Comparison of ENCODE assay signal across 8 cellular contexts in the genomic region with DNA sequence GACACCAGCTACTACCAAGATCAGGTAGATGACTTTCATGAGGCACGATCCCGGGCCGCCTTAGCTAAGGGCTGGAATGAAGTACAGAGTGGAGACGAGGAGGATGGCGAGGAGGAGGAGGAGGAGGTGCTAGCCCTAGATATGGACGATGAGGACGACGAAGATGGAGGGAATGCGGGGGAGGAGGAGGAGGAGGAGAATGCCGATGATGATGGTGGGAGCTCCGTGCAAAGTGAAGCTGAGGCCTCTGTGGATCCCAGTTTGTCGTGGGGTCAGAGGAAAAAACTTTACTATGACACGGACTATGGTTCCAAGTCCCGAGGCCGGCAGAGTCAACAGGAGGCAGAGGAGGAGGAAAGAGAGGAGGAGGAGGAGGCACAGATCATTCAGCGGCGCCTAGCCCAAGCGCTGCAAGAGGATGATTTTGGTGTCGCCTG. TPM values are rescaled to one million over a fixed set of nuclear protein-coding genes. Genes with fewer than 3 reads are reported as not detected.
A peak's percentile ranks its signal among the peaks of the same experiment; 100 is the strongest.
DNase-seq lines count a peak whose midpoint lies in the region; ATAC-seq and TF ChIP-seq lines count a peak whose summit lies in the region.

No MANE protein-coding gene starts in this region.

- H3K27me3 ChIP-seq in HL-60 (ENCODE audit: insufficient read depth, poor library complexity, severe bottlenecking) (no peaks in the 10 kb centered on the region), adipocyte (replicated peaks; ENCODE audit: control insufficient read depth, insufficient read depth, low read length) (no peaks in the 10 kb centered on the region)

- peak overlapping the region; percentile 93 for H3K9ac ChIP-seq in adipocyte (ENCODE audit: low read length)

- DNase-seq in HL-60 (ENCODE audit: low read depth in 1 of 2, low spot score in 1 of 2): peak in 1 of 2 experiments; percentile 4
- peak; percentile 54 for DNase-seq in adipocyte (ENCODE audit: low read depth)
- DNase-seq in immature natural killer cell: peak in 1 of 3 donors; percentile 7
- no peak for DNase-seq in NCI-H1436 (lab: John Stamatoyannopoulos, UW)
- no peak for DNase-seq in T-helper 9 cell

- peaks cover 0 to 3% (median 0%) of the 10 kb centered on the region in 3 donors for H3K36me3 Mint-ChIP-seq in immature natural killer cell
- peaks cover 43% of the 10 kb centered on the region for H3K36me3 Mint-ChIP-seq in stimulated activated naive CD8-positive, alpha-beta T cell treated with anti-CD3 and anti-CD28 coated beads, Interleukin-15, Interleukin-2, amounts not matched to agents 100 ng/mL and 50 ng/mL, for 24 hours (ENCODE audit: low read depth)

- peaks cover 2 to 11% (median 9%) of the 10 kb centered on the region in 3 donors for H3K27me3 Mint-ChIP-seq in immature natural killer cell (ENCODE audit: low read depth in 3 of 3)
- no peaks in the 10 kb centered on the region for H3K27me3 Mint-ChIP-seq in stimulated activated naive CD8-positive, alpha-beta T cell treated with anti-CD3 and anti-CD28 coated beads, Interleukin-15, Interleukin-2, amounts not matched to agents 100 ng/mL and 50 ng/mL, for 24 hours

- peak overlapping the region; percentile 91 to 98 (median 97) for H3K27ac Mint-ChIP-seq in immature natural killer cell
- peak overlapping the region; percentile 99 for H3K27ac Mint-ChIP-seq in stimulated activated naive CD8-positive, alpha-beta T cell treated with anti-CD3 and anti-CD28 coated beads, Interleukin-15, Interleukin-2, amounts not matched to agents 100 ng/mL and 50 ng/mL, for 24 hours

- H3K9me3 ChIP-seq in adipocyte (ENCODE audit: control insufficient read depth, low read length): no peaks in the 10 kb centered on the region

- H3K4me3 ChIP-seq in HL-60 (replicated peaks; ENCODE audit: insufficient read depth, low read length) (peak overlapping the region; percentile 93), adipocyte (ENCODE audit: low read length) (peak overlapping the region; percentile 90)

- no peaks in the 10 kb centered on the region for H3K9me3 Mint-ChIP-seq in immature natural killer cell
- H3K9me3 Mint-ChIP-seq in stimulated activated naive CD8-positive, alpha-beta T cell treated with anti-CD3 and anti-CD28 coated beads, Interleukin-15, Interleukin-2, amounts not matched to agents 100 ng/mL and 50 ng/mL, for 24 hours: no peaks in the 10 kb centered on the region

- peak overlapping the region; percentile 89 to 99 (median 96) for H3K4me3 Mint-ChIP-seq in immature natural killer cell
- H3K4me3 Mint-ChIP-seq in stimulated activated naive CD8-positive, alpha-beta T cell treated with anti-CD3 and anti-CD28 coated beads, Interleukin-15, Interleukin-2, amounts not matched to agents 100 ng/mL and 50 ng/mL, for 24 hours: peak overlapping the region; percentile 99

- H3K4me1 ChIP-seq in adipocyte (ENCODE audit: control insufficient read depth, insufficient read depth, low read length): peaks cover 30% of the 10 kb centered on the region

- ATAC-seq in GM19023 (IDR thresholded peaks at IDR 0.05; ENCODE audit: unreplicated experiment): peak; percentile 3
- ATAC-seq in HG02763 (IDR thresholded peaks at IDR 0.05; ENCODE audit: unreplicated experiment): no peak

- peak overlapping the region; percentile 80 for H3K27ac ChIP-seq in HL-60 (replicated peaks)

- H3K36me3 ChIP-seq in adipocyte (ENCODE audit: control insufficient read depth, insufficient read depth, low read length, severe bottlenecking): peaks cover 7% of the 10 kb centered on the region

- peaks cover 39 to 42% of the 10 kb centered on the region in 2 donors for H3K4me1 Mint-ChIP-seq in immature natural killer cell
- H3K4me1 Mint-ChIP-seq in stimulated activated naive CD8-positive, alpha-beta T cell treated with anti-CD3 and anti-CD28 coated beads, Interleukin-15, Interleukin-2, amounts not matched to agents 100 ng/mL and 50 ng/mL, for 24 hours (ENCODE audit: low read depth): peaks cover 47% of the 10 kb centered on the region

- TF ChIP-seq CTCF in HL-60 (IDR thresholded peaks at IDR 0.05; ENCODE audit: insufficient read depth, low read length): no peak

RNA-seq across cellular contexts. Expression of gene UTP3, which starts 0.5 kb away (rescaled TPM):
- 10 to 100 TPM in 1 of 3 donors, 1 to 10 TPM in 2; 6.2 to 17.6 (median 6.4) TPM for polyA plus RNA-seq in immature natural killer cell

RNA-seq across cellular contexts. Expression of gene JCHAIN, which starts 22.5 kb away (rescaled TPM):
- 1 to 10 TPM in 2 of 3 donors, under 1 TPM in 1; 0.76 to 3.3 (median 2.6) TPM for polyA plus RNA-seq in immature natural killer cell

RNA-seq across cellular contexts. Expression of gene RUFY3, which starts 33.0 kb away (rescaled TPM):
- polyA plus RNA-seq in immature natural killer cell: 10 to 100 TPM in 1 of 3 donors, 1 to 10 TPM in 2; 5.1 to 14.5 (median 8.6) TPM
